Comparison of ENCODE assay signal across 8 cellular contexts in the genomic region with DNA sequence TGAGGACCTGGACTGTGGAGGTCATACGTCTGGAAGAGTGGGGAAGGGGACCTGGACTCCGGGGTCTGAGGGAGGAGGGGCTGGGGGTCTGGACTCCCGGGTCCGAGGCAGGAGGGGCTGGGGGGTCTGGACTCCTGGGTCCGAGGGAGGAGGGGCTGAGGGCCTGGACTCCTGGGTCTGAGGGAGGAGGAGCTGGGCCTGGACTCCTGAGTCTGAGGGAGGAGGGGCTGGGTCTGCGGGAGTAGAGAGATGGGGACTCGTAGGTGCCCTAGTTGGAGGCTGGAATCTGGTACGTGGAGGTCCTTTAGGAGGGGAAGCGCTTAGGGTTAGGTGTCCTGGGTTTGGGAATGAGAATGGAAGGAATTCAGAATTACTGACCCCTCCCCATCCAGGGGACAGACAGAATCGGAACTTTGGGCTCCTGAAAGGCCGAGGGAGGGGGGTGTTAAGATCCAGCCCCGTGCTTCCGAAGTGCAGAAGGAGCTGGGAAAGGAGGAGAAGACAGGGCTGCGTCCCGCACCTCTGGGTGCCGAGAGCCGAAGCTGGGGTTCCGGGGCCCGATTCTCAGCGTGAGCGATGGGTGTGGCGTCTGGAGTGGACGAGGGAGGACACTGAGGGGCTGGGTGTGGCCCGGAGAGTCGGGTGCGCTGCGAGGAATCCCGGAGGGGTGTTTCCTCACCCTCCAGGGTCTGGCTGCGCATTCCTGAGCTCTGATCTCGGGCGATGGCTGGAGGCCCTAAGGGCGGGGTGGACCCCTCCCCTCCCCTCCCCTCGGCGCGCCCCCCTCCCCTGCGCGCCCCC. TPM values are rescaled to one million over a fixed set of nuclear protein-coding genes. Genes with fewer than 3 reads are reported as not detected.
DNase-seq lines count a peak whose midpoint lies in the region; ATAC-seq and TF ChIP-seq lines count a peak whose summit lies in the region.

No MANE protein-coding gene starts in this region.

- H3K36me3 Mint-ChIP-seq in activated CD4-positive, alpha-beta memory T cell treated with anti-CD3 and anti-CD28 coated beads, Interleukin-2, amount 10 ng/mL, durations not matched to agents 7 days and 5 days (ENCODE audit: low read depth): peaks cover 27% of the 10 kb centered on the region
- H3K36me3 Mint-ChIP-seq in type B pancreatic cell: peaks cover 6% of the 10 kb centered on the region

- no peaks in the 10 kb centered on the region for H3K27me3 Mint-ChIP-seq in activated CD4-positive, alpha-beta memory T cell treated with anti-CD3 and anti-CD28 coated beads, Interleukin-2, amount 10 ng/mL, durations not matched to agents 7 days and 5 days
- no peaks in the 10 kb centered on the region for H3K27me3 Mint-ChIP-seq in type B pancreatic cell

- H3K4me3 ChIP-seq in HL-60 (replicated peaks; ENCODE audit: insufficient read depth, low read length): peak overlapping the region; percentile 52
- H3K4me3 ChIP-seq in mucosa of stomach (ENCODE audit: low read length): peak overlapping the region; percentile 78

- H3K4me3 Mint-ChIP-seq in activated CD4-positive, alpha-beta memory T cell treated with anti-CD3 and anti-CD28 coated beads, Interleukin-2, amount 10 ng/mL, durations not matched to agents 7 days and 5 days: peak overlapping the region; percentile 97
- peak overlapping the region; percentile 98 for H3K4me3 Mint-ChIP-seq in type B pancreatic cell

- H3K4me1 ChIP-seq in mucosa of stomach (ENCODE audit: control insufficient read depth, insufficient read depth, low read length): peaks cover 57% of the 10 kb centered on the region

- DNase-seq in AG08396 (ENCODE audit: low spot score) (peak; percentile 84), HL-60 (ENCODE audit: low read depth in 1 of 2, low spot score in 1 of 2) (peak in 1 of 2 experiments; percentile 45), epithelial cell of prostate (ENCODE audit: low read depth, low spot score) (no peak), type B pancreatic cell (ENCODE audit: extremely low spot score, unreplicated experiment) (peak; percentile 78)
- DNase-seq in activated CD4-positive, alpha-beta memory T cell treated with anti-CD3 and anti-CD28 coated beads, Interleukin-2, amount 10 ng/mL, durations not matched to agents 7 days and 5 days: peak; percentile 59

- peak overlapping the region; percentile 94 for H3K9ac ChIP-seq in mucosa of stomach (ENCODE audit: low read length)

- no peaks in the 10 kb centered on the region for H3K27me3 ChIP-seq in HL-60 (ENCODE audit: insufficient read depth, poor library complexity, severe bottlenecking)
- no peaks in the 10 kb centered on the region for H3K27me3 ChIP-seq in mucosa of stomach (ENCODE audit: control insufficient read depth, insufficient read depth, low read length)

- H3K36me3 ChIP-seq in mucosa of stomach (ENCODE audit: control insufficient read depth, insufficient read depth, low read length): no peaks in the 10 kb centered on the region

- peaks cover 51% of the 10 kb centered on the region for H3K4me1 Mint-ChIP-seq in activated CD4-positive, alpha-beta memory T cell treated with anti-CD3 and anti-CD28 coated beads, Interleukin-2, amount 10 ng/mL, durations not matched to agents 7 days and 5 days
- H3K4me1 Mint-ChIP-seq in type B pancreatic cell (ENCODE audit: unreplicated experiment): peaks cover 7% of the 10 kb centered on the region

- TF ChIP-seq CTCF in HL-60 (IDR thresholded peaks at IDR 0.05; ENCODE audit: insufficient read depth, low read length): no peak
- TF ChIP-seq CTCF in type B pancreatic cell (conservative IDR thresholded peaks at IDR 0.05): no peak

- ATAC-seq in activated CD4-positive, CD25-positive, alpha-beta regulatory T cell treated with anti-CD3 and anti-CD28 coated beads, Interleukin-2, amount 50 U/mL, for 24 hours: no peak
- ATAC-seq in GM19455 (IDR thresholded peaks at IDR 0.05; ENCODE audit: unreplicated experiment): no peak

- CTCF ChIA-PET in activated CD4-positive, alpha-beta memory T cell treated with anti-CD3 and anti-CD28 coated beads, Interleukin-2, amount 10 ng/mL, durations not matched to agents 7 days and 5 days (lab: Charles Lee): interaction anchor here (0.9 to 3.5 kb wide), 6 partner anchors 8 to 162 kb away, joined by 3 to 31 read pairs (median 4); a partner anchor contains a TSS

- H3K27ac Mint-ChIP-seq in activated CD4-positive, alpha-beta memory T cell treated with anti-CD3 and anti-CD28 coated beads, Interleukin-2, amount 10 ng/mL, durations not matched to agents 7 days and 5 days: peak overlapping the region; percentile 80
- peak overlapping the region; percentile 98 for H3K27ac Mint-ChIP-seq in type B pancreatic cell

- H3K9me3 ChIP-seq in mucosa of stomach (ENCODE audit: control insufficient read depth, low read length): no peaks in the 10 kb centered on the region

- POLR2A ChIA-PET in activated CD4-positive, alpha-beta memory T cell treated with anti-CD3 and anti-CD28 coated beads, Interleukin-2, amount 10 ng/mL, durations not matched to agents 7 days and 5 days (lab: Charles Lee): interaction anchor here (0.6 to 4.0 kb wide), 10 partner anchors 8 to 323 kb away, joined by 3 to 49 read pairs (median 8); a partner anchor contains a TSS

- H3K9me3 Mint-ChIP-seq in activated CD4-positive, alpha-beta memory T cell treated with anti-CD3 and anti-CD28 coated beads, Interleukin-2, amount 10 ng/mL, durations not matched to agents 7 days and 5 days: no peaks in the 10 kb centered on the region
- no peaks in the 10 kb centered on the region for H3K9me3 Mint-ChIP-seq in type B pancreatic cell

- H3K27ac ChIP-seq in HL-60 (replicated peaks): peak overlapping the region; percentile 95
- peak overlapping the region; percentile 63 for H3K27ac ChIP-seq in epithelial cell of prostate

RNA-seq across cellular contexts. Expression of a gene that starts 0.6 kb away (rescaled TPM):
- total RNA-seq in activated CD4-positive, alpha-beta memory T cell treated with anti-CD3 and anti-CD28 coated beads, Interleukin-2, amount 10 ng/mL, durations not matched to agents 7 days and 5 days: 100 to 1,000 TPM; 109 TPM
- total RNA-seq in type B pancreatic cell (ENCODE audit: low replicate concordance): 69.5 and 73.5 TPM in 2 replicates

RNA-seq across cellular contexts. Expression of a gene that starts 13.7 kb away (rescaled TPM):
- total RNA-seq in activated CD4-positive, alpha-beta memory T cell treated with anti-CD3 and anti-CD28 coated beads, Interleukin-2, amount 10 ng/mL, durations not matched to agents 7 days and 5 days: not detected
- 2.4 and 3.1 TPM in 2 replicates for total RNA-seq in type B pancreatic cell (ENCODE audit: low replicate concordance)

RNA-seq across cellular contexts. Expression of a gene that starts 40.8 kb away (rescaled TPM):
- total RNA-seq in activated CD4-positive, alpha-beta memory T cell treated with anti-CD3 and anti-CD28 coated beads, Interleukin-2, amount 10 ng/mL, durations not matched to agents 7 days and 5 days: not detected
- total RNA-seq in type B pancreatic cell (ENCODE audit: low replicate concordance): 0.67 and 6.0 TPM in 2 replicates

RNA-seq across cellular contexts. Expression of a gene that starts 44.2 kb away (rescaled TPM):
- total RNA-seq in activated CD4-positive, alpha-beta memory T cell treated with anti-CD3 and anti-CD28 coated beads, Interleukin-2, amount 10 ng/mL, durations not matched to agents 7 days and 5 days: under 1 TPM in 1 of 2 experiments, not detected in 1; 0.08 TPM
- total RNA-seq in type B pancreatic cell (ENCODE audit: low replicate concordance): not detected in 2 replicates
